Comparison of ENCODE assay signal across 9 cellular contexts in the genomic region with DNA sequence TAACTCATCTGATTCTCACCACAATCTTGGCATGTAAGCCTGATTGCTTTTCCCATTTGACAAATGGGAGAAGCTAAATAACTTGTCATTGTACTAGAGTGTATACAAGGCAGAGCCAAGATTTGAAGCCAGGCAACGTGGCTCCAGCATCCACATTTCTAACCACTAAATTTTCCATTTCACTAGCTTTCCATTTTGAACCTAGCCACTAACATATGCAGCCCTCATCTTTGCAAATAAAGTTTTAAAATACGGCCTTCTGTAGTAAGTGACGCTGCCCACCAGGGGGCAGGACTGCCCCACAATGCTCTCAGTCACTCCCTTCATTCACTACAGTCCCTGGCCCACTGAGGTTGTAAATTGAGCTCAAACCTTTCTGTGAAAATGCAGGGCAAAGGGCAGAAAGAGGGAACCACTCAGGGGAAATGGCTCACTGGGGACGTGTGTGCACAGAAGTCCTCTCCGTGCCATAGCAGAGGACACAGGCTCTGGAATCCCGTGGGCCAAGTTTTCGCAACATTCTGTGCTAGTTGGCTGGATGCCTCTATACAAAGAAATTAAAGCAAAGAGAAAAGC.
DNase-seq lines count a peak whose midpoint lies in the region; ATAC-seq and TF ChIP-seq lines count a peak whose summit lies in the region.
"Had no signal": no experiment of that assay in that cellular context is flagged by ENCODE, and none has a peak within 500 bp of the region (broad histone marks: within the 10 kb centered on the region; RNA-seq: fewer than 3 reads in every experiment).

No MANE protein-coding gene starts in this region.

- H3K27me3 ChIP-seq in CD8-positive, alpha-beta T cell (ENCODE audit: insufficient read depth, low read length): no peaks in the 10 kb centered on the region
- H3K27me3 ChIP-seq in heart right ventricle: no peaks in the 10 kb centered on the region

- POLR2A ChIA-PET in CD8-positive, alpha-beta T cell (lab: Charles Lee): no interaction called here

- no peak overlapping the region for H3K27ac Mint-ChIP-seq in CD8-positive, alpha-beta T cell
- H3K27ac Mint-ChIP-seq in activated naive CD8-positive, alpha-beta T cell treated with anti-CD3 and anti-CD28 coated beads for 36 hours: no peak overlapping the region
- H3K27ac Mint-ChIP-seq: stimulated activated naive CD8-positive, alpha-beta T cell treated with anti-CD3 and anti-CD28 coated beads, Interleukin-15, Interleukin-2, amounts not matched to agents 100 ng/mL and 50 ng/mL, for 24 hours had no signal

- H3K27me3 Mint-ChIP-seq in CD8-positive, alpha-beta T cell (ENCODE audit: low read depth): no peaks in the 10 kb centered on the region
- no peaks in the 10 kb centered on the region for H3K27me3 Mint-ChIP-seq in activated naive CD8-positive, alpha-beta T cell treated with anti-CD3 and anti-CD28 coated beads for 36 hours
- H3K27me3 Mint-ChIP-seq: stimulated activated naive CD8-positive, alpha-beta T cell treated with anti-CD3 and anti-CD28 coated beads, Interleukin-15, Interleukin-2, amounts not matched to agents 100 ng/mL and 50 ng/mL, for 24 hours had no signal

- H3K9me3 ChIP-seq in CD8-positive, alpha-beta T cell (ENCODE audit: low read length): no peaks in the 10 kb centered on the region
- H3K9me3 ChIP-seq in heart right ventricle: peaks cover 0 to 28% (median 0%) of the 10 kb centered on the region in 11 donors

- H3K4me3 Mint-ChIP-seq in CD8-positive, alpha-beta T cell: no peak overlapping the region
- H3K4me3 Mint-ChIP-seq in activated naive CD8-positive, alpha-beta T cell treated with anti-CD3 and anti-CD28 coated beads for 36 hours: no peak overlapping the region
- H3K4me3 Mint-ChIP-seq: stimulated activated naive CD8-positive, alpha-beta T cell treated with anti-CD3 and anti-CD28 coated beads, Interleukin-15, Interleukin-2, amounts not matched to agents 100 ng/mL and 50 ng/mL, for 24 hours had no signal

- peak; percentile 46 for ATAC-seq in CD8-positive, alpha-beta T cell
- ATAC-seq in GM18868 (IDR thresholded peaks at IDR 0.05; ENCODE audit: unreplicated experiment) (peak; percentile 95), HG03175 (IDR thresholded peaks at IDR 0.05; ENCODE audit: unreplicated experiment) (peak; percentile 88), heart right ventricle (peak; percentile 77 to 89 (median 83)), HG03097 (IDR thresholded peaks at IDR 0.05; ENCODE audit: low FRiP score, unreplicated experiment) (no peak)

- H3K4me1 ChIP-seq in CD8-positive, alpha-beta T cell (ENCODE audit: insufficient read depth, low read length): no peaks in the 10 kb centered on the region
- peaks cover 0 to 14% (median 4%) of the 10 kb centered on the region in 9 donors for H3K4me1 ChIP-seq in heart right ventricle

- H3K27ac ChIP-seq in CD8-positive, alpha-beta T cell (ENCODE audit: low read depth, low read length): no peak overlapping the region
- H3K27ac ChIP-seq in heart right ventricle: peak overlapping the region in 1 of 10 donors; percentile 13

- DNase-seq in CD8-positive, alpha-beta T cell: peak in 1 of 7 experiments; percentile 48
- DNase-seq in NCI-H748 treated with DMSO at 0.1 percent for 48 hours (lab: John Stamatoyannopoulos, UW) (peak; percentile 59), heart right ventricle (peak; percentile 48 to 64), pons (ENCODE audit: low spot score) (peak; percentile 61)
- peak; percentile 43 for DNase-seq in activated naive CD8-positive, alpha-beta T cell treated with anti-CD3 and anti-CD28 coated beads for 36 hours

- H3K36me3 Mint-ChIP-seq in CD8-positive, alpha-beta T cell: no peaks in the 10 kb centered on the region
- H3K36me3 Mint-ChIP-seq in activated naive CD8-positive, alpha-beta T cell treated with anti-CD3 and anti-CD28 coated beads for 36 hours: no peaks in the 10 kb centered on the region

- 22 to 23% methylated on average over 7 of the region's 7 CpGs for WGBS in heart right ventricle, 2 donors

- H3K4me3 ChIP-seq in CD8-positive, alpha-beta T cell (ENCODE audit: low read depth, low read length): no peak overlapping the region
- H3K4me3 ChIP-seq in heart right ventricle: no peak overlapping the region

- H3K36me3 ChIP-seq in CD8-positive, alpha-beta T cell (ENCODE audit: insufficient read depth, low read length): no peaks in the 10 kb centered on the region
- no peaks in the 10 kb centered on the region for H3K36me3 ChIP-seq in heart right ventricle

- TF ChIP-seq CTCF in CD8-positive, alpha-beta T cell (IDR thresholded peaks at IDR 0.05): peak; percentile 60
- TF ChIP-seq CTCF in heart right ventricle (IDR thresholded peaks at IDR 0.05): peak; percentile 81 to 97 (median 92)

- intact Hi-C loops in CD8-positive, alpha-beta T cell (cut with DNase I, micrococcal nuclease): loop anchor here in 1 of 2 experiments (1.0 kb wide), 1 partner anchor 553 kb away; no protein-coding TSS in a partner anchor
- intact Hi-C loops in heart right ventricle (cut with DNase I): loop anchor here (1.0 to 10.0 kb wide), 11 partner anchors 71 to 701 kb away; partner anchors contain the start of gene TNS3 (in 1 of the 10)

- no peaks in the 10 kb centered on the region for H3K9me3 Mint-ChIP-seq in CD8-positive, alpha-beta T cell
- no peaks in the 10 kb centered on the region for H3K9me3 Mint-ChIP-seq in activated naive CD8-positive, alpha-beta T cell treated with anti-CD3 and anti-CD28 coated beads for 36 hours
- H3K9me3 Mint-ChIP-seq: stimulated activated naive CD8-positive, alpha-beta T cell treated with anti-CD3 and anti-CD28 coated beads, Interleukin-15, Interleukin-2, amounts not matched to agents 100 ng/mL and 50 ng/mL, for 24 hours had no signal

- no peaks in the 10 kb centered on the region for H3K4me1 Mint-ChIP-seq in CD8-positive, alpha-beta T cell (ENCODE audit: low read depth)
- H3K4me1 Mint-ChIP-seq in activated naive CD8-positive, alpha-beta T cell treated with anti-CD3 and anti-CD28 coated beads for 36 hours: no peaks in the 10 kb centered on the region

- CTCF ChIA-PET in CD8-positive, alpha-beta T cell (lab: Charles Lee): interaction anchor here (0.8 to 4.1 kb wide), 10 partner anchors 8 to 560 kb away, joined by 3 to 36 read pairs (median 4); no protein-coding TSS in a partner anchor
